ENCODE assay signal across 16 cellular contexts in the genomic region with DNA sequence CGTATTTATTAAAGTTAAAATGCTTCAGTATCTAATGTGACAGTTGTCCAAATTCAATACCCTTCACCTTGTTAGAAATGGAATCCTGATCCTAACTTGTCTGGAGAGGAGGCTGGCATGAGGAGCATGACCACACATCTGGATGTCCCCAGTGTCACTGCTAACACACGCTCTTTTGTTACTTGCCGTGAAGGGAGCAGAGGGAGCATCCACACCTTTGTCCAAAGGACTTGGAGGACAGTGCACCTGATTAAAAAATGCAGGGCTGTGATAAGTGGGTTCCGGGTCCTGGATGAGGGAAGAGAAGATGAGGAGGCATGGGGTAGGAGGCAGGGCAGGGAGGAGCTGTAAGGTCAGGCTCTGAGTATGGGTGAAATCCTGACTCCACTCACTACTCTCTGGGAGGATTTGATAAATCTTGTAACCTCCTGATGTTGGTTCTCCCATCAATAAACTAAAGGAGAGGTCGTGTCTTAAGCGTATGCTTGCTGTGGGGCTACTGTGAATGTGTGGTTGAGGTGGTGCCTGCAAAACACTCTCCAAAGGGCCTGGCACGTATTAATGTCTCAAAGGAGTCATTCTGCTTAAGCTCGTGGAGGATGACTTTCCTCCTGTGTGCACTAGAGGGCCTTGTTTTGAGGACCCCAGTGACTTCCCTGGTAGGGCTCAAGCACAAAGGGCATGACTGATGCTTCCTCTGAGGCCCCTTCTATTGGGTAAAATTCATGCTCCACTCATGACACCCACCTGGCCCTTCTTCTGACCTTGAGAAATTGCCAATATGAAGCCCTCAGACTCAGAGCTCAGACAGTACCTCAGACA. TPM values are rescaled to one million over a fixed set of nuclear protein-coding genes. Genes with fewer than 3 reads are reported as not detected.
A peak's percentile ranks its signal among the peaks of the same experiment; 100 is the strongest.
DNase-seq lines count a peak whose midpoint lies in the region; ATAC-seq and TF ChIP-seq lines count a peak whose summit lies in the region.
"Had no signal": no experiment of that assay in that cellular context is flagged by ENCODE, and none has a peak within 500 bp of the region (broad histone marks: within the 10 kb centered on the region; RNA-seq: fewer than 3 reads in every experiment).

No MANE protein-coding gene starts in this region.

- H3K36me3 Mint-ChIP-seq in activated CD4-positive, alpha-beta T cell treated with anti-CD3 and anti-CD28 coated beads, Interleukin-2, amount 10 ng/mL, durations not matched to agents 7 days and 5 days (ENCODE audit: low read depth) = no peaks in the 10 kb centered on the region
- H3K36me3 Mint-ChIP-seq in activated CD4-positive, alpha-beta T cell treated with anti-CD3 and anti-CD28 coated beads, Interleukin-2, amount 10 ng/mL, durations not matched to agents 24 days and 14 days (ENCODE audit: low read depth) = no peaks in the 10 kb centered on the region
- H3K36me3 Mint-ChIP-seq in endothelial cell (ENCODE audit: low read depth, unreplicated experiment) = no peaks in the 10 kb centered on the region
- no peaks in the 10 kb centered on the region for H3K36me3 Mint-ChIP-seq in type B pancreatic cell
- H3K36me3 Mint-ChIP-seq: activated CD8-positive, alpha-beta memory T cell treated with anti-CD3 and anti-CD28 coated beads, Interleukin-2, amount 10 ng/mL, durations not matched to agents 7 days and 5 days had no signal

- no peak for ATAC-seq in GM21526 (IDR thresholded peaks at IDR 0.05; ENCODE audit: low FRiP score, unreplicated experiment)
- ATAC-seq: activated CD8-positive, alpha-beta memory T cell treated with anti-CD3 and anti-CD28 coated beads, Interleukin-2, amount 10 ng/mL, durations not matched to agents 7 days and 5 days; left ventricle myocardium superior; pancreas had no signal

- H3K36me3 ChIP-seq in Loucy (ENCODE audit: insufficient read depth, low read length) = no peaks in the 10 kb centered on the region
- H3K36me3 ChIP-seq: pancreas had no signal

- DNase-seq in activated CD4-positive, alpha-beta T cell treated with anti-CD3 and anti-CD28 coated beads, Interleukin-2, amount 10 ng/mL, durations not matched to agents 7 days and 5 days = peak; percentile 5
- DNase-seq in activated CD4-positive, alpha-beta T cell treated with anti-CD3 and anti-CD28 coated beads, Interleukin-2, amount 10 ng/mL, durations not matched to agents 24 days and 14 days = no peak
- DNase-seq in endothelial cell (ENCODE audit: low spot score) = no peak
- peak; percentile 18 for DNase-seq in type B pancreatic cell (ENCODE audit: extremely low spot score, unreplicated experiment)
- no peak for DNase-seq in activated CD4-positive, CD25-positive, alpha-beta regulatory T cell (lab: John Stamatoyannopoulos, UW)
- DNase-seq in kidney tubule cell (ENCODE audit: low spot score) = no peak
- DNase-seq: activated CD8-positive, alpha-beta memory T cell treated with anti-CD3 and anti-CD28 coated beads, Interleukin-2, amount 10 ng/mL, durations not matched to agents 7 days and 5 days; left ventricle myocardium superior; NCI-H146; pancreas; stimulated activated CD4-positive, alpha-beta T cell treated with anti-CD3 and anti-CD28 coated beads, Interleukin-2, amount 100 ng/mL, for 48 hours had no signal

- H3K27me3 ChIP-seq in Loucy (ENCODE audit: insufficient read depth, low read length, poor library complexity, severe bottlenecking) = no peaks in the 10 kb centered on the region
- H3K27me3 ChIP-seq: pancreas had no signal

- TF ChIP-seq CTCF in Loucy (conservative IDR thresholded peaks at IDR 0.05; ENCODE audit: low read length) = peak; percentile 67
- TF ChIP-seq CTCF in endothelial cell (IDR thresholded peaks at IDR 0.05; ENCODE audit: unreplicated experiment) = peak; percentile 28
- TF ChIP-seq CTCF in type B pancreatic cell (conservative IDR thresholded peaks at IDR 0.05) = peak; percentile 41

- CTCF ChIA-PET in activated CD4-positive, alpha-beta T cell treated with anti-CD3 and anti-CD28 coated beads, Interleukin-2, amount 10 ng/mL, durations not matched to agents 7 days and 5 days (lab: Charles Lee) = interaction anchor here (1.0 to 1.4 kb wide), 2 partner anchors 22 to 26 kb away, joined by 3 to 4 read pairs; no protein-coding TSS in a partner anchor

- H3K4me2 ChIP-seq in Loucy (ENCODE audit: low read depth, low read length, poor library complexity, severe bottlenecking) = no peak overlapping the region

- no peaks in the 10 kb centered on the region for H3K79me2 ChIP-seq in Loucy (ENCODE audit: insufficient read depth, low read length)

- no peaks in the 10 kb centered on the region for H3K9me3 ChIP-seq in Loucy (ENCODE audit: insufficient read depth, low read depth, low read length)
- H3K9me3 ChIP-seq: pancreas had no signal

- H3K27ac Mint-ChIP-seq in activated CD4-positive, alpha-beta T cell treated with anti-CD3 and anti-CD28 coated beads, Interleukin-2, amount 10 ng/mL, durations not matched to agents 7 days and 5 days = no peak overlapping the region
- H3K27ac Mint-ChIP-seq in activated CD4-positive, alpha-beta T cell treated with anti-CD3 and anti-CD28 coated beads, Interleukin-2, amount 10 ng/mL, durations not matched to agents 24 days and 14 days = no peak overlapping the region
- no peak overlapping the region for H3K27ac Mint-ChIP-seq in endothelial cell (ENCODE audit: unreplicated experiment)
- H3K27ac Mint-ChIP-seq in type B pancreatic cell = no peak overlapping the region
- H3K27ac Mint-ChIP-seq: activated CD8-positive, alpha-beta memory T cell treated with anti-CD3 and anti-CD28 coated beads, Interleukin-2, amount 10 ng/mL, durations not matched to agents 7 days and 5 days; dendritic cell treated with granulocyte-macrophage colony-stimulating factor and Interleukin-4, amounts not matched to agents 40 ng/mL and 50 ng/mL, for 4 days; T-helper 1 cell treated with Interleukin-12 subunit alpha and Interleukin-12 subunit beta and Interleukin-4 antibody, amounts not matched to agents 30 μg/mL and 1 μg/mL, for 36 hours had no signal

- no peaks in the 10 kb centered on the region for H3F3A ChIP-seq in Loucy (ENCODE audit: low read depth)

- peaks cover 50% of the 10 kb centered on the region for H3K27me3 Mint-ChIP-seq in activated CD4-positive, alpha-beta T cell treated with anti-CD3 and anti-CD28 coated beads, Interleukin-2, amount 10 ng/mL, durations not matched to agents 7 days and 5 days
- H3K27me3 Mint-ChIP-seq in activated CD4-positive, alpha-beta T cell treated with anti-CD3 and anti-CD28 coated beads, Interleukin-2, amount 10 ng/mL, durations not matched to agents 24 days and 14 days = peaks cover 53% of the 10 kb centered on the region
- H3K27me3 Mint-ChIP-seq in endothelial cell (ENCODE audit: unreplicated experiment) (peaks cover 6% of the 10 kb centered on the region), type B pancreatic cell (peaks cover 49% of the 10 kb centered on the region)

- H3K4me3 Mint-ChIP-seq in activated CD4-positive, alpha-beta T cell treated with anti-CD3 and anti-CD28 coated beads, Interleukin-2, amount 10 ng/mL, durations not matched to agents 7 days and 5 days = no peak overlapping the region
- H3K4me3 Mint-ChIP-seq in activated CD4-positive, alpha-beta T cell treated with anti-CD3 and anti-CD28 coated beads, Interleukin-2, amount 10 ng/mL, durations not matched to agents 24 days and 14 days = no peak overlapping the region
- H3K4me3 Mint-ChIP-seq in endothelial cell (ENCODE audit: unreplicated experiment) (no peak overlapping the region), type B pancreatic cell (no peak overlapping the region)
- H3K4me3 Mint-ChIP-seq: activated CD8-positive, alpha-beta memory T cell treated with anti-CD3 and anti-CD28 coated beads, Interleukin-2, amount 10 ng/mL, durations not matched to agents 7 days and 5 days; dendritic cell treated with granulocyte-macrophage colony-stimulating factor and Interleukin-4, amounts not matched to agents 40 ng/mL and 50 ng/mL, for 4 days; T-helper 1 cell treated with Interleukin-12 subunit alpha and Interleukin-12 subunit beta and Interleukin-4 antibody, amounts not matched to agents 30 μg/mL and 1 μg/mL, for 36 hours had no signal

- H3K4me1 ChIP-seq in Loucy (ENCODE audit: insufficient read depth, low read length, poor library complexity, severe bottlenecking) = peaks cover 16% of the 10 kb centered on the region
- H3K4me1 ChIP-seq: pancreas had no signal

- no peaks in the 10 kb centered on the region for H4K20me1 ChIP-seq in Loucy (ENCODE audit: insufficient read depth, low read length, poor library complexity, severe bottlenecking)

- H3K4me3 ChIP-seq in Loucy (ENCODE audit: low read length, poor library complexity, severe bottlenecking) = no peak overlapping the region
- H3K4me3 ChIP-seq: pancreas had no signal

- intact Hi-C loops in activated CD4-positive, alpha-beta T cell treated with anti-CD3 and anti-CD28 coated beads, Interleukin-2, amount 10 ng/mL, durations not matched to agents 24 days and 14 days (cut with micrococcal nuclease) = no loop called here

- no peaks in the 10 kb centered on the region for H3K9me2 ChIP-seq in Loucy (replicated peaks; ENCODE audit: low read depth, low read length)

- H2AFZ ChIP-seq in Loucy (ENCODE audit: low read length) = no peak overlapping the region

- peaks cover 3% of the 10 kb centered on the region for H3K9me3 Mint-ChIP-seq in activated CD4-positive, alpha-beta T cell treated with anti-CD3 and anti-CD28 coated beads, Interleukin-2, amount 10 ng/mL, durations not matched to agents 7 days and 5 days
- H3K9me3 Mint-ChIP-seq in activated CD4-positive, alpha-beta T cell treated with anti-CD3 and anti-CD28 coated beads, Interleukin-2, amount 10 ng/mL, durations not matched to agents 24 days and 14 days = no peaks in the 10 kb centered on the region
- H3K9me3 Mint-ChIP-seq in endothelial cell (ENCODE audit: unreplicated experiment) (no peaks in the 10 kb centered on the region), type B pancreatic cell (no peaks in the 10 kb centered on the region)
- H3K9me3 Mint-ChIP-seq: T-helper 1 cell treated with Interleukin-12 subunit alpha and Interleukin-12 subunit beta and Interleukin-4 antibody, amounts not matched to agents 30 μg/mL and 1 μg/mL, for 36 hours had no signal

- H3K4me1 Mint-ChIP-seq in activated CD4-positive, alpha-beta T cell treated with anti-CD3 and anti-CD28 coated beads, Interleukin-2, amount 10 ng/mL, durations not matched to agents 7 days and 5 days = peaks cover 11% of the 10 kb centered on the region
- peaks cover 10% of the 10 kb centered on the region for H3K4me1 Mint-ChIP-seq in activated CD4-positive, alpha-beta T cell treated with anti-CD3 and anti-CD28 coated beads, Interleukin-2, amount 10 ng/mL, durations not matched to agents 24 days and 14 days
- H3K4me1 Mint-ChIP-seq in endothelial cell (ENCODE audit: unreplicated experiment) (no peaks in the 10 kb centered on the region), type B pancreatic cell (ENCODE audit: unreplicated experiment) (no peaks in the 10 kb centered on the region)

- POLR2A ChIA-PET in activated CD4-positive, alpha-beta T cell treated with anti-CD3 and anti-CD28 coated beads, Interleukin-2, amount 10 ng/mL, durations not matched to agents 7 days and 5 days (lab: Charles Lee) = no interaction called here

- no peak overlapping the region for H3K9ac ChIP-seq in Loucy (ENCODE audit: low read depth, low read length, poor library complexity, severe bottlenecking)

RNA-seq across cellular contexts. Expression of gene IGLL5, which starts 16.8 kb away (rescaled TPM):
- total RNA-seq in activated CD4-positive, alpha-beta T cell treated with anti-CD3 and anti-CD28 coated beads, Interleukin-2, amount 10 ng/mL, durations not matched to agents 7 days and 5 days = not detected
- not detected in 2 replicates for total RNA-seq in activated CD4-positive, alpha-beta T cell treated with anti-CD3 and anti-CD28 coated beads, Interleukin-2, amount 10 ng/mL, durations not matched to agents 24 days and 14 days
- not detected for total RNA-seq in endothelial cell (ENCODE audit: unreplicated experiment)
- not detected in 2 replicates for total RNA-seq in type B pancreatic cell (ENCODE audit: low replicate concordance)
- total RNA-seq: activated CD8-positive, alpha-beta memory T cell treated with anti-CD3 and anti-CD28 coated beads, Interleukin-2, amount 10 ng/mL, durations not matched to agents 7 days and 5 days; glomerular endothelial cell had no signal

Comparison
In these comparisons a context has a peak if more than half of its experiments do, and no peak if none do; other contexts are left out.
1. DNase-seq: peak in activated CD4-positive, alpha-beta T cell treated with anti-CD3 and anti-CD28 coated beads, Interleukin-2, amount 10 ng/mL, durations not matched to agents 7 days and 5 days (single experiment) and type B pancreatic cell (single experiment); none in activated CD4-positive, alpha-beta T cell treated with anti-CD3 and anti-CD28 coated beads, Interleukin-2, amount 10 ng/mL, durations not matched to agents 24 days and 14 days (single experiment), endothelial cell (single experiment), activated CD4-positive, CD25-positive, alpha-beta regulatory T cell (0 of 4) and kidney tubule cell (single experiment).
2. Peak in every context shown above with its lines, with median percentiles within 50 percentile points of each other: CTCF ChIP-seq.